Comparison of ENCODE assay signal across 8 cellular contexts in the genomic region with DNA sequence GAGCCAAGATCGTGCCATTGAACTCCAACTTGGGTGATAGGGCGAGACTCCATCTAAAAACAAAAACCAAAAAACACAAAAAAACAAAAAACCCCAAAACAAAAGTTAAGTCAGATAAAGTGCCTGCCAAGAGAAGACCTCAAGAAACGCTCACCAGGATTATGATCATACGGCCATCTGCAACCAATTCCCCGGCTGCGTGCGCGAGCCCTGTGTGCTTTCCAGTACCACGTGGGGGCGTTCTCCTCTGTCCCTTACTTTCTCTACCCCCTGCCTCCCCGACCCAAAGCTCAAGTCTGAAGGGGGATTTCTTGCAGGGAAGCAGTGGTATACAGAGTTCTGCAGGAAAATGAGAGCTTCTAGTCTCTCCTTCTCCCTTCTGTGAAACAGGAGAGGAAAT. TPM values are rescaled to one million over a fixed set of nuclear protein-coding genes. Genes with fewer than 3 reads are reported as not detected.
DNase-seq lines count a peak whose midpoint lies in the region; ATAC-seq and TF ChIP-seq lines count a peak whose summit lies in the region.

No MANE protein-coding gene starts in this region.

- H3K9me3 ChIP-seq in mammary epithelial cell (replicated peaks; ENCODE audit: insufficient read depth, low read length) = no peaks in the 10 kb centered on the region
- H3K9me3 ChIP-seq in CD8-positive, alpha-beta memory T cell (ENCODE audit: low read length) = no peaks in the 10 kb centered on the region

- H3K9me3 Mint-ChIP-seq in activated T-cell treated with anti-CD3 and anti-CD28 coated beads, Interleukin-2, amount 50 U/mL, for 24 hours = no peaks in the 10 kb centered on the region
- H3K9me3 Mint-ChIP-seq in CD8-positive, alpha-beta memory T cell = no peaks in the 10 kb centered on the region

- H3K27ac Mint-ChIP-seq in activated T-cell treated with anti-CD3 and anti-CD28 coated beads, Interleukin-2, amount 50 U/mL, for 24 hours = no peak overlapping the region
- H3K27ac Mint-ChIP-seq in CD8-positive, alpha-beta memory T cell = no peak overlapping the region

- intact Hi-C loops in mammary epithelial cell (cut with micrococcal nuclease) = loop anchor here (2.0 kb wide), 1 partner anchor 494 kb away; no protein-coding TSS in a partner anchor

- H3K79me2 ChIP-seq in mammary epithelial cell (ENCODE audit: insufficient read depth, low read length) = no peaks in the 10 kb centered on the region

- in situ Hi-C loops in mammary epithelial cell (cut with MboI; ENCODE audit: low sequenced_read_pairs in 2 of 2) = loop anchor here (5.0 to 25.0 kb wide), 3 partner anchors 484 to 644 kb away; a partner anchor contains a TSS

- H3K4me2 ChIP-seq in mammary epithelial cell (ENCODE audit: insufficient read depth, low read depth, low read length) = no peak overlapping the region

- no peak for ATAC-seq in HG03097 (IDR thresholded peaks at IDR 0.05; ENCODE audit: low FRiP score, unreplicated experiment)

- BruUV-seq in mammary epithelial cell (replicated peaks; lab: Mats Ljungman, UMichigan) = no TSS peak

- H3K4me3 Mint-ChIP-seq in activated T-cell treated with anti-CD3 and anti-CD28 coated beads, Interleukin-2, amount 50 U/mL, for 24 hours = no peak overlapping the region
- no peak overlapping the region for H3K4me3 Mint-ChIP-seq in CD8-positive, alpha-beta memory T cell

- WGBS in mammary epithelial cell (ENCODE audit: low coverage, missing lambda C conversion rate) = 22% methylated on average over 11 of the region's 11 CpGs

- H4K20me1 ChIP-seq in mammary epithelial cell (ENCODE audit: insufficient read depth, low read length) = no peaks in the 10 kb centered on the region

- dilution Hi-C loops in mammary epithelial cell (cut with HindIII; ENCODE audit: low sequenced_read_pairs) = no loop called here

- no peak overlapping the region for H3K4me3 ChIP-seq in mammary epithelial cell (replicated peaks in 1 of 3; ENCODE audit: insufficient read depth in 1 of 3, low read depth in 2 of 3, low read length in 3 of 3)
- H3K4me3 ChIP-seq in CD8-positive, alpha-beta memory T cell (ENCODE audit: low read length) = no peak overlapping the region

- no peaks in the 10 kb centered on the region for H3K36me3 Mint-ChIP-seq in activated T-cell treated with anti-CD3 and anti-CD28 coated beads, Interleukin-2, amount 50 U/mL, for 24 hours (ENCODE audit: low read depth)
- H3K36me3 Mint-ChIP-seq in CD8-positive, alpha-beta memory T cell = peaks cover 0 to 4% (median 2%) of the 10 kb centered on the region in 3 donors

- TF ChIP-seq CTCF in mammary epithelial cell (conservative IDR thresholded peaks at IDR 0.05 in 1 of 2, IDR thresholded peaks at IDR 0.05 in 1 of 2; ENCODE audit: extremely low read depth in 1 of 2, insufficient read depth in 1 of 2, low read depth in 1 of 2, low read length in 2 of 2) = peak; percentile 33 to 54

- no peak overlapping the region for H2AFZ ChIP-seq in mammary epithelial cell (ENCODE audit: low read depth, low read length)

- no peak overlapping the region for H3K9ac ChIP-seq in mammary epithelial cell (ENCODE audit: insufficient read depth, low read length)

- H3K27me3 ChIP-seq in mammary epithelial cell (ENCODE audit: insufficient read depth, low read length) = no peaks in the 10 kb centered on the region
- no peaks in the 10 kb centered on the region for H3K27me3 ChIP-seq in CD8-positive, alpha-beta memory T cell (ENCODE audit: insufficient read depth, low read length, poor library complexity, severe bottlenecking)

- POLR2A ChIA-PET in CD8-positive, alpha-beta memory T cell (lab: Charles Lee) = no interaction called here

- H3K36me3 ChIP-seq in mammary epithelial cell (ENCODE audit: insufficient read depth, low read length) = no peaks in the 10 kb centered on the region
- H3K36me3 ChIP-seq in CD8-positive, alpha-beta memory T cell (ENCODE audit: insufficient read depth, low read length) = no peaks in the 10 kb centered on the region

- H3K4me1 Mint-ChIP-seq in activated T-cell treated with anti-CD3 and anti-CD28 coated beads, Interleukin-2, amount 50 U/mL, for 24 hours (ENCODE audit: low read depth) = peaks cover 11% of the 10 kb centered on the region
- peaks cover 20 to 29% (median 26%) of the 10 kb centered on the region in 3 donors for H3K4me1 Mint-ChIP-seq in CD8-positive, alpha-beta memory T cell

- no peak overlapping the region for H3K27ac ChIP-seq in mammary epithelial cell (ENCODE audit: insufficient read depth, low read depth, low read length)
- no peak overlapping the region for H3K27ac ChIP-seq in CD8-positive, alpha-beta memory T cell (ENCODE audit: low read depth, low read length)

- H3K4me1 ChIP-seq in mammary epithelial cell (ENCODE audit: insufficient read depth, low read length) = no peaks in the 10 kb centered on the region
- H3K4me1 ChIP-seq in CD8-positive, alpha-beta memory T cell (ENCODE audit: insufficient read depth, low read length) = peaks cover 24% of the 10 kb centered on the region

- peaks cover 44% of the 10 kb centered on the region for H3K27me3 Mint-ChIP-seq in activated T-cell treated with anti-CD3 and anti-CD28 coated beads, Interleukin-2, amount 50 U/mL, for 24 hours
- H3K27me3 Mint-ChIP-seq in CD8-positive, alpha-beta memory T cell = peaks cover 18 to 34% of the 10 kb centered on the region in 2 donors

- peak; percentile 42 to 50 for DNase-seq in activated T-cell treated with anti-CD3 and anti-CD28 coated beads, Interleukin-2, amount 50 U/mL, for 48 hours
- no peak for DNase-seq in activated T-cell treated with anti-CD3 and anti-CD28 coated beads, Interleukin-2, amount 50 U/mL, for 24 hours
- DNase-seq in NAMALWA (ENCODE audit: low spot score) (peak; percentile 62), mammary epithelial cell (no peak), retina (peak; percentile 63), NOMO-1 treated with dmso at 0.1 percent for 144 hours (lab: John Stamatoyannopoulos, UW; ENCODE audit: unreplicated experiment) (no peak)
- DNase-seq in CD8-positive, alpha-beta memory T cell = no peak

- CTCF ChIA-PET in mammary epithelial cell (lab: Charles Lee; ENCODE audit: low non-redundant PET) = no interaction called here
- CTCF ChIA-PET in CD8-positive, alpha-beta memory T cell (lab: Charles Lee) = no interaction called here

RNA-seq across cellular contexts. Expression of a gene that starts 10.5 kb away (rescaled TPM):
- total RNA-seq in mammary epithelial cell = 10 to 100 TPM; 35.7 to 81.3 TPM
- 89.0 TPM for polyA plus RNA-seq in mammary epithelial cell
- 12.5 TPM for polyA minus RNA-seq in mammary epithelial cell
- 100 to 1,000 TPM; 158 to 160 TPM for total RNA-seq in CD8-positive, alpha-beta memory T cell
- 128 TPM for polyA plus RNA-seq in CD8-positive, alpha-beta memory T cell

RNA-seq across cellular contexts. Expression of a gene that starts 22.7 kb away (rescaled TPM):
- total RNA-seq in mammary epithelial cell = 100 to 1,000 TPM; 598 to 653 TPM
- 904 TPM for polyA plus RNA-seq in mammary epithelial cell
- polyA minus RNA-seq in mammary epithelial cell = 327 TPM
- 100 to 1,000 TPM; 757 to 758 TPM for total RNA-seq in CD8-positive, alpha-beta memory T cell
- polyA plus RNA-seq in CD8-positive, alpha-beta memory T cell = 103 TPM

RNA-seq across cellular contexts. Expression of a gene that starts 27.5 kb away (rescaled TPM):
- under 1 TPM in 1 of 2 donors, not detected in 1; under 0.01 TPM for total RNA-seq in mammary epithelial cell
- polyA plus RNA-seq in mammary epithelial cell = 0.01 TPM
- not detected for polyA minus RNA-seq in mammary epithelial cell
- total RNA-seq in CD8-positive, alpha-beta memory T cell = 1 to 10 TPM; 4.6 TPM
- 0.71 TPM for polyA plus RNA-seq in CD8-positive, alpha-beta memory T cell

RNA-seq across cellular contexts. Expression of a gene that starts 41.0 kb away (rescaled TPM):
- total RNA-seq in mammary epithelial cell = 10 to 100 TPM; 36.8 to 36.9 TPM
- polyA plus RNA-seq in mammary epithelial cell = 25.6 TPM
- polyA minus RNA-seq in mammary epithelial cell = 40.2 TPM
- 10 to 100 TPM; 59.9 to 60.9 TPM for total RNA-seq in CD8-positive, alpha-beta memory T cell
- 29.4 TPM for polyA plus RNA-seq in CD8-positive, alpha-beta memory T cell

Comparison
In these comparisons a context has a peak if more than half of its experiments do, and no peak if none do; other contexts are left out.
1. DNase-seq: peak in activated T-cell treated with anti-CD3 and anti-CD28 coated beads, Interleukin-2, amount 50 U/mL, for 48 hours (2 of 2), NAMALWA (single experiment) and retina (single experiment); none in activated T-cell treated with anti-CD3 and anti-CD28 coated beads, Interleukin-2, amount 50 U/mL, for 24 hours (single experiment), mammary epithelial cell (single experiment), CD8-positive, alpha-beta memory T cell (0 of 5) and NOMO-1 treated with dmso at 0.1 percent for 144 hours (single experiment).
2. RNA of a gene that starts 27.5 kb away (total RNA-seq): 4.6 TPM in CD8-positive, alpha-beta memory T cell; under 0.01 TPM in mammary epithelial cell; every median in the first group is over 4 times any median in the second.